ENCODE assay signal across 23 cellular contexts in genomic region chr19:10254244-10254643, GRCh38. TPM values are rescaled to one million over a fixed set of nuclear protein-coding genes. Genes with fewer than 3 reads are reported as not detected.
DNase-seq lines count a peak whose midpoint lies in the region; ATAC-seq and TF ChIP-seq lines count a peak whose summit lies in the region.
"Had no signal": no experiment of that assay in that cellular context is flagged by ENCODE, and none has a peak within 500 bp of the region (broad histone marks: within the 10 kb centered on the region; RNA-seq: fewer than 3 reads in every experiment).

No MANE protein-coding gene starts in this region.

- no peaks in the 10 kb centered on the region for H3K9me3 Mint-ChIP-seq in activated CD8-positive, alpha-beta memory T cell treated with anti-CD3 and anti-CD28 coated beads, Interleukin-2, amount 10 ng/mL, durations not matched to agents 7 days and 5 days (ENCODE audit: low read depth)
- H3K9me3 Mint-ChIP-seq in CD8-positive, alpha-beta T cell = no peaks in the 10 kb centered on the region
- H3K9me3 Mint-ChIP-seq in activated CD8-positive, alpha-beta T cell treated with anti-CD3 and anti-CD28 coated beads, Interleukin-2, amount 10 ng/mL, durations not matched to agents 7 days and 5 days (ENCODE audit: insufficient read depth) = no peaks in the 10 kb centered on the region
- H3K9me3 Mint-ChIP-seq in naive thymus-derived CD8-positive, alpha-beta T cell = no peaks in the 10 kb centered on the region

- DNase-seq in activated CD8-positive, alpha-beta memory T cell treated with anti-CD3 and anti-CD28 coated beads, Interleukin-2, amount 10 ng/mL, durations not matched to agents 7 days and 5 days = no peak
- no peak for DNase-seq in activated CD8-positive, alpha-beta memory T cell treated with anti-CD3 and anti-CD28 coated beads, Interleukin-2, amount 50 U/mL, for 4 hours
- DNase-seq in CD8-positive, alpha-beta T cell = no peak
- DNase-seq in activated CD8-positive, alpha-beta T cell treated with anti-CD3 and anti-CD28 coated beads, Interleukin-2, amount 10 ng/mL, durations not matched to agents 7 days and 5 days = no peak
- no peak for DNase-seq in naive thymus-derived CD8-positive, alpha-beta T cell
- no peak for DNase-seq in HK-2 (ENCODE audit: unreplicated experiment)
- DNase-seq in DMS53 treated with DMSO at 0.1 percent for 48 hours (lab: John Stamatoyannopoulos, UW; ENCODE audit: unreplicated experiment) = no peak
- DNase-seq in activated effector memory CD4-positive, alpha-beta T cell treated with Interleukin-2 at 50 U/mL for 16 hours = no peak
- DNase-seq: activated CD4-positive, alpha-beta T cell treated with anti-CD3 and anti-CD28 coated beads for 1 hour; cerebellar nuclear complex; Karpas-422; lower lobe of right lung; MV-4-11; NCI-H146; NCI-H510A treated with DMSO at 0.1 percent for 48 hours; NK-92 treated with Interleukin-12 subunit alpha and Interleukin-12 subunit beta, amount 100 ng/mL, for 24 hours; SHP77; stimulated activated CD4-positive, alpha-beta T cell treated with anti-CD3 and anti-CD28 coated beads, Interleukin-1b, Interleukin-23, amount 100 ng/mL, for 48 hours had no signal

- H3K27ac Mint-ChIP-seq in activated CD8-positive, alpha-beta memory T cell treated with anti-CD3 and anti-CD28 coated beads, Interleukin-2, amount 10 ng/mL, durations not matched to agents 7 days and 5 days = peak overlapping the region; percentile 19
- no peak overlapping the region for H3K27ac Mint-ChIP-seq in CD8-positive, alpha-beta T cell
- H3K27ac Mint-ChIP-seq in activated CD8-positive, alpha-beta T cell treated with anti-CD3 and anti-CD28 coated beads, Interleukin-2, amount 10 ng/mL, durations not matched to agents 7 days and 5 days = peak overlapping the region; percentile 7
- peak overlapping the region in 2 of 10 donors; percentile 25 to 29 for H3K27ac Mint-ChIP-seq in naive thymus-derived CD8-positive, alpha-beta T cell

- H3K36me3 ChIP-seq in CD8-positive, alpha-beta T cell (ENCODE audit: insufficient read depth, low read length) = peaks cover 20% of the 10 kb centered on the region

- no peak for ATAC-seq in activated CD8-positive, alpha-beta memory T cell treated with anti-CD3 and anti-CD28 coated beads, Interleukin-2, amount 10 ng/mL, durations not matched to agents 7 days and 5 days
- ATAC-seq in CD8-positive, alpha-beta T cell = no peak
- no peak for ATAC-seq in activated CD8-positive, alpha-beta T cell treated with anti-CD3 and anti-CD28 coated beads, Interleukin-2, amount 10 ng/mL, durations not matched to agents 7 days and 5 days
- ATAC-seq in naive thymus-derived CD8-positive, alpha-beta T cell = no peak
- ATAC-seq: lower lobe of right lung had no signal

- no peak for TF ChIP-seq CTCF in CD8-positive, alpha-beta T cell (IDR thresholded peaks at IDR 0.05)

- H3K4me3 ChIP-seq in CD8-positive, alpha-beta T cell (ENCODE audit: low read depth, low read length) = no peak overlapping the region
- H3K4me3 ChIP-seq: BLaER1, HAP-1, lower lobe of right lung, skin epidermis, suprapubic skin, vagina had no signal

- H3K4me3 Mint-ChIP-seq in activated CD8-positive, alpha-beta memory T cell treated with anti-CD3 and anti-CD28 coated beads, Interleukin-2, amount 10 ng/mL, durations not matched to agents 7 days and 5 days = no peak overlapping the region
- H3K4me3 Mint-ChIP-seq in CD8-positive, alpha-beta T cell = peak overlapping the region; percentile 42
- H3K4me3 Mint-ChIP-seq in activated CD8-positive, alpha-beta T cell treated with anti-CD3 and anti-CD28 coated beads, Interleukin-2, amount 10 ng/mL, durations not matched to agents 7 days and 5 days = no peak overlapping the region
- peak overlapping the region in 7 of 10 donors; percentile 25 to 98 (median 45) for H3K4me3 Mint-ChIP-seq in naive thymus-derived CD8-positive, alpha-beta T cell

- POLR2A ChIA-PET in CD8-positive, alpha-beta T cell (lab: Charles Lee) = no interaction called here
- POLR2A ChIA-PET in activated CD8-positive, alpha-beta T cell treated with anti-CD3 and anti-CD28 coated beads, Interleukin-2, amount 10 ng/mL, durations not matched to agents 7 days and 5 days (lab: Charles Lee) = no interaction called here
- POLR2A ChIA-PET in naive thymus-derived CD8-positive, alpha-beta T cell (lab: Charles Lee) = no interaction called here

- no peaks in the 10 kb centered on the region for H3K27me3 Mint-ChIP-seq in activated CD8-positive, alpha-beta memory T cell treated with anti-CD3 and anti-CD28 coated beads, Interleukin-2, amount 10 ng/mL, durations not matched to agents 7 days and 5 days
- H3K27me3 Mint-ChIP-seq in CD8-positive, alpha-beta T cell (ENCODE audit: low read depth) = no peaks in the 10 kb centered on the region
- H3K27me3 Mint-ChIP-seq in activated CD8-positive, alpha-beta T cell treated with anti-CD3 and anti-CD28 coated beads, Interleukin-2, amount 10 ng/mL, durations not matched to agents 7 days and 5 days (ENCODE audit: low read depth) = no peaks in the 10 kb centered on the region
- H3K27me3 Mint-ChIP-seq in naive thymus-derived CD8-positive, alpha-beta T cell = no peaks in the 10 kb centered on the region

- peaks cover 50% of the 10 kb centered on the region for H3K4me1 Mint-ChIP-seq in activated CD8-positive, alpha-beta memory T cell treated with anti-CD3 and anti-CD28 coated beads, Interleukin-2, amount 10 ng/mL, durations not matched to agents 7 days and 5 days
- H3K4me1 Mint-ChIP-seq in CD8-positive, alpha-beta T cell (ENCODE audit: low read depth) = peaks cover 26% of the 10 kb centered on the region
- H3K4me1 Mint-ChIP-seq in activated CD8-positive, alpha-beta T cell treated with anti-CD3 and anti-CD28 coated beads, Interleukin-2, amount 10 ng/mL, durations not matched to agents 7 days and 5 days (ENCODE audit: low read depth) = peaks cover 39% of the 10 kb centered on the region
- peaks cover 12 to 43% (median 32%) of the 10 kb centered on the region in 4 donors for H3K4me1 Mint-ChIP-seq in naive thymus-derived CD8-positive, alpha-beta T cell

- CTCF ChIA-PET in activated CD8-positive, alpha-beta memory T cell treated with anti-CD3 and anti-CD28 coated beads, Interleukin-2, amount 10 ng/mL, durations not matched to agents 7 days and 5 days (lab: Charles Lee) = interaction anchor here (14.8 kb wide), 1 partner anchor 136 kb away, joined by 339 read pairs; no protein-coding TSS in a partner anchor
- CTCF ChIA-PET in CD8-positive, alpha-beta T cell (lab: Charles Lee) = interaction anchor here (1.1 to 19.7 kb wide), 2 partner anchors 136 to 323 kb away, joined by 3 to 671 read pairs; partner anchors contain the start of genes CDC37 and TYK2
- CTCF ChIA-PET in activated CD8-positive, alpha-beta T cell treated with anti-CD3 and anti-CD28 coated beads, Interleukin-2, amount 10 ng/mL, durations not matched to agents 7 days and 5 days (lab: Charles Lee) = interaction anchor here (0.6 to 0.9 kb wide), 4 partner anchors 17 to 135 kb away, joined by 3 to 4 read pairs (median 4); partner anchors contain the start of gene ICAM1

- H3K4me1 ChIP-seq in CD8-positive, alpha-beta T cell (ENCODE audit: insufficient read depth, low read length) = peaks cover 7% of the 10 kb centered on the region
- H3K4me1 ChIP-seq: HAP-1 had no signal

- H3K36me3 Mint-ChIP-seq in activated CD8-positive, alpha-beta memory T cell treated with anti-CD3 and anti-CD28 coated beads, Interleukin-2, amount 10 ng/mL, durations not matched to agents 7 days and 5 days = peaks cover 46% of the 10 kb centered on the region
- H3K36me3 Mint-ChIP-seq in CD8-positive, alpha-beta T cell = peaks cover 57% of the 10 kb centered on the region
- peaks cover 53% of the 10 kb centered on the region for H3K36me3 Mint-ChIP-seq in activated CD8-positive, alpha-beta T cell treated with anti-CD3 and anti-CD28 coated beads, Interleukin-2, amount 10 ng/mL, durations not matched to agents 7 days and 5 days (ENCODE audit: low read depth)
- peaks cover 5 to 55% (median 10%) of the 10 kb centered on the region in 3 donors for H3K36me3 Mint-ChIP-seq in naive thymus-derived CD8-positive, alpha-beta T cell

- H3K27me3 ChIP-seq in CD8-positive, alpha-beta T cell (ENCODE audit: insufficient read depth, low read length) = no peaks in the 10 kb centered on the region
- H3K27me3 ChIP-seq: BLaER1, suprapubic skin, vagina had no signal

- H3K27ac ChIP-seq in CD8-positive, alpha-beta T cell (ENCODE audit: low read depth, low read length) = no peak overlapping the region
- H3K27ac ChIP-seq: BLaER1, lower lobe of right lung, skin epidermis, suprapubic skin, vagina had no signal

- intact Hi-C loops in CD8-positive, alpha-beta T cell (cut with DNase I, micrococcal nuclease) = loop anchor here in 1 of 2 experiments (5.0 kb wide), 2 partner anchors 37 to 77 kb away; no protein-coding TSS in a partner anchor

- no peaks in the 10 kb centered on the region for H3K9me3 ChIP-seq in CD8-positive, alpha-beta T cell (ENCODE audit: low read length)
- H3K9me3 ChIP-seq: BLaER1, HAP-1, lower lobe of right lung, suprapubic skin, vagina had no signal

RNA-seq across cellular contexts. Expression of gene MRPL4, which starts 2.2 kb away (rescaled TPM):
- total RNA-seq in activated CD8-positive, alpha-beta memory T cell treated with anti-CD3 and anti-CD28 coated beads, Interleukin-2, amount 10 ng/mL, durations not matched to agents 7 days and 5 days = 100 to 1,000 TPM in 1 of 2 experiments, 10 to 100 TPM in 1; 85.4 to 112 TPM
- 10 to 100 TPM; 39.5 to 46.0 TPM for total RNA-seq in CD8-positive, alpha-beta T cell
- total RNA-seq in activated CD8-positive, alpha-beta T cell treated with anti-CD3 and anti-CD28 coated beads, Interleukin-2, amount 10 ng/mL, durations not matched to agents 7 days and 5 days = 10 to 100 TPM; 85.9 to 87.0 TPM
- 10 to 100 TPM; 47.9 to 50.8 TPM for total RNA-seq in naive thymus-derived CD8-positive, alpha-beta T cell
- 10 to 100 TPM; 25.3 to 50.6 (median 31.3) TPM for polyA plus RNA-seq in naive thymus-derived CD8-positive, alpha-beta T cell

RNA-seq across cellular contexts. Expression of gene ICAM1, which starts 16.7 kb away (rescaled TPM):
- 10 to 100 TPM; 17.7 to 31.5 TPM for total RNA-seq in activated CD8-positive, alpha-beta memory T cell treated with anti-CD3 and anti-CD28 coated beads, Interleukin-2, amount 10 ng/mL, durations not matched to agents 7 days and 5 days
- total RNA-seq in CD8-positive, alpha-beta T cell = 10 to 100 TPM; 15.0 to 17.1 TPM
- 10 to 100 TPM; 10.7 to 11.1 TPM for total RNA-seq in activated CD8-positive, alpha-beta T cell treated with anti-CD3 and anti-CD28 coated beads, Interleukin-2, amount 10 ng/mL, durations not matched to agents 7 days and 5 days
- total RNA-seq in naive thymus-derived CD8-positive, alpha-beta T cell = 1 to 10 TPM; 1.9 to 2.0 TPM
- 1 to 10 TPM; 1.2 to 3.9 (median 2.8) TPM for polyA plus RNA-seq in naive thymus-derived CD8-positive, alpha-beta T cell

RNA-seq across cellular contexts. Expression of gene S1PR2, which starts 23.1 kb away (rescaled TPM):
- total RNA-seq in activated CD8-positive, alpha-beta memory T cell treated with anti-CD3 and anti-CD28 coated beads, Interleukin-2, amount 10 ng/mL, durations not matched to agents 7 days and 5 days = 1 to 10 TPM; 6.1 to 8.5 TPM
- 10 to 100 TPM; 13.3 to 14.8 TPM for total RNA-seq in CD8-positive, alpha-beta T cell
- 1 to 10 TPM; 3.5 to 3.8 TPM for total RNA-seq in activated CD8-positive, alpha-beta T cell treated with anti-CD3 and anti-CD28 coated beads, Interleukin-2, amount 10 ng/mL, durations not matched to agents 7 days and 5 days
- 1 to 10 TPM; 3.0 TPM for total RNA-seq in naive thymus-derived CD8-positive, alpha-beta T cell
- under 1 TPM; 0.18 to 0.60 (median 0.48) TPM for polyA plus RNA-seq in naive thymus-derived CD8-positive, alpha-beta T cell

RNA-seq across cellular contexts. Expression of gene ICAM4, which starts 32.5 kb away (rescaled TPM):
- under 1 TPM; 0.89 to 0.99 TPM for total RNA-seq in activated CD8-positive, alpha-beta memory T cell treated with anti-CD3 and anti-CD28 coated beads, Interleukin-2, amount 10 ng/mL, durations not matched to agents 7 days and 5 days
- total RNA-seq in CD8-positive, alpha-beta T cell = under 1 TPM in 1 of 2 experiments, not detected in 1; 0.28 TPM
- total RNA-seq in activated CD8-positive, alpha-beta T cell treated with anti-CD3 and anti-CD28 coated beads, Interleukin-2, amount 10 ng/mL, durations not matched to agents 7 days and 5 days = 1 to 10 TPM in 1 of 2 experiments, under 1 TPM in 1; 0.99 to 1.1 TPM
- under 1 TPM in 1 of 2 experiments, not detected in 1; 0.57 TPM for total RNA-seq in naive thymus-derived CD8-positive, alpha-beta T cell
- polyA plus RNA-seq in naive thymus-derived CD8-positive, alpha-beta T cell = under 1 TPM in 2 of 3 donors, not detected in 1; 0.22 to 0.42 TPM
- total RNA-seq: suprapubic skin, vagina had no signal

RNA-seq across cellular contexts. Expression of gene ICAM5, which starts 35.5 kb away (rescaled TPM):
- under 1 TPM; 0.41 to 0.84 TPM for total RNA-seq in activated CD8-positive, alpha-beta memory T cell treated with anti-CD3 and anti-CD28 coated beads, Interleukin-2, amount 10 ng/mL, durations not matched to agents 7 days and 5 days
- total RNA-seq in CD8-positive, alpha-beta T cell = not detected
- under 1 TPM; 0.29 to 0.57 TPM for total RNA-seq in activated CD8-positive, alpha-beta T cell treated with anti-CD3 and anti-CD28 coated beads, Interleukin-2, amount 10 ng/mL, durations not matched to agents 7 days and 5 days
- total RNA-seq in naive thymus-derived CD8-positive, alpha-beta T cell = not detected
- polyA plus RNA-seq in naive thymus-derived CD8-positive, alpha-beta T cell = not detected

Comparison
In these comparisons a context has a peak if more than half of its experiments do, and no peak if none do; other contexts are left out.
1. H3K4me3 Mint-ChIP-seq: peak in CD8-positive, alpha-beta T cell (single experiment) and naive thymus-derived CD8-positive, alpha-beta T cell (7 of 10); none in activated CD8-positive, alpha-beta memory T cell treated with anti-CD3 and anti-CD28 coated beads, Interleukin-2, amount 10 ng/mL, durations not matched to agents 7 days and 5 days (single experiment) and activated CD8-positive, alpha-beta T cell treated with anti-CD3 and anti-CD28 coated beads, Interleukin-2, amount 10 ng/mL, durations not matched to agents 7 days and 5 days (single experiment).